Comparison of ENCODE assay signal across 10 cellular contexts in genomic region chr12:6346235-6346832, GRCh38. TPM values are rescaled to one million over a fixed set of nuclear protein-coding genes. Genes with fewer than 3 reads are reported as not detected.
DNase-seq lines count a peak whose midpoint lies in the region; ATAC-seq, FAIRE-seq and TF ChIP-seq lines count a peak whose summit lies in the region.
"Had no signal": no experiment of that assay in that cellular context is flagged by ENCODE, and none has a peak within 500 bp of the region (broad histone marks: within the 10 kb centered on the region; RNA-seq: fewer than 3 reads in every experiment).

No MANE protein-coding gene starts in this region.

- H3K9me3 ChIP-seq in Loucy (ENCODE audit: insufficient read depth, low read depth, low read length) = no peaks in the 10 kb centered on the region
- no peaks in the 10 kb centered on the region for H3K9me3 ChIP-seq in H1 (ENCODE audit: insufficient read depth in 2 of 2, low read depth in 1 of 2, low read length in 1 of 2)
- no peaks in the 10 kb centered on the region for H3K9me3 ChIP-seq in stomach smooth muscle (ENCODE audit: control insufficient read depth in 2 of 2, low read length in 2 of 2)
- no peaks in the 10 kb centered on the region for H3K9me3 ChIP-seq in MM.1S (replicated peaks; ENCODE audit: insufficient read depth, low read length)

- H3K36me3 ChIP-seq in Loucy (ENCODE audit: insufficient read depth, low read length) (no peaks in the 10 kb centered on the region), H1 (ENCODE audit: control insufficient read depth in 2 of 4, insufficient read depth in 4 of 4, low read length in 3 of 4) (peaks cover 6 to 30% (median 16%) of the 10 kb centered on the region in 4 experiments; a peak in 7 of 8 replicates), stomach smooth muscle (ENCODE audit: control insufficient read depth in 2 of 2, insufficient read depth in 2 of 2, low read length in 2 of 2) (no peaks in the 10 kb centered on the region), MM.1S (replicated peaks; ENCODE audit: insufficient read depth, low read length) (no peaks in the 10 kb centered on the region)

- H3K36me3 Mint-ChIP-seq in T-helper 2 cell treated with Interferon-gamma antibody and Interleukin-4, amounts not matched to agents 5 μg/mL and 100 μg/mL, for 36 hours (ENCODE audit: low read depth) = peaks cover under 1% of the 10 kb centered on the region

- POLR2A ChIA-PET in H1 (lab: Charles Lee; ENCODE audit: partially characterized antibody) = interaction anchor here (1.2 to 17.1 kb wide), 11 partner anchors 10 to 193 kb away, joined by 3 to 286 read pairs (median 7); partner anchors contain the start of genes SCNN1A and VAMP1

- no peak overlapping the region for H3K14ac ChIP-seq in H1 (ENCODE audit: insufficient read length)

- no peak for TF ChIP-seq EP300 in H1 (IDR thresholded peaks at IDR 0.05; ENCODE audit: borderline replicate concordance in 1 of 2, low read depth in 2 of 2, low read length in 2 of 2)

- H3K4me2 ChIP-seq in Loucy (ENCODE audit: low read depth, low read length, poor library complexity, severe bottlenecking) (peak overlapping the region; percentile 22), H1 (ENCODE audit: insufficient read depth in 1 of 2, low read depth in 2 of 2, low read length in 2 of 2) (no peak overlapping the region), MM.1S (ENCODE audit: low read depth, low read length) (no peak overlapping the region)

- 86% methylated on average over 5 of the region's 5 CpGs; no CpG with 5 or more reads in 1 of the 2 experiments for WGBS in H1 (ENCODE audit: extremely low coverage in 1 of 2, insufficient coverage in 1 of 2, insufficient read length in 1 of 2, insufficient replicate concordance in 2 of 2, low coverage in 1 of 2, low lambda C conversion rate in 2 of 2, missing lambda C conversion rate in 1 of 2), 2 experiments

- peaks cover 5% of the 10 kb centered on the region for H4K20me1 ChIP-seq in Loucy (ENCODE audit: insufficient read depth, low read length, poor library complexity, severe bottlenecking)
- no peaks in the 10 kb centered on the region for H4K20me1 ChIP-seq in H1 (replicated peaks in 1 of 2; ENCODE audit: control insufficient read depth in 1 of 2, insufficient read depth in 2 of 2, low read length in 2 of 2)
- H4K20me1 ChIP-seq in MM.1S (ENCODE audit: insufficient read depth, low read length) = no peaks in the 10 kb centered on the region

- H3K9me2 ChIP-seq in Loucy (replicated peaks; ENCODE audit: low read depth, low read length) (no peaks in the 10 kb centered on the region), MM.1S (replicated peaks; ENCODE audit: insufficient read depth, low read length) (no peaks in the 10 kb centered on the region)

- H3K18ac ChIP-seq in H1 (ENCODE audit: extremely low read depth, low read length) = no peak overlapping the region

- H3F3A ChIP-seq in Loucy (ENCODE audit: low read depth) = no peaks in the 10 kb centered on the region
- H3F3A ChIP-seq in MM.1S (ENCODE audit: insufficient read depth, low read length) = no peaks in the 10 kb centered on the region

- no peak overlapping the region for H2BK120ac ChIP-seq in H1 (replicated peaks; ENCODE audit: low read depth, low read length)

- H3K27me3 ChIP-seq in Loucy (ENCODE audit: insufficient read depth, low read length, poor library complexity, severe bottlenecking) = peaks cover 3% of the 10 kb centered on the region
- no peaks in the 10 kb centered on the region for H3K27me3 ChIP-seq in H1 (replicated peaks in 1 of 4; ENCODE audit: control insufficient read depth in 3 of 4, extremely low read depth in 1 of 4, insufficient read depth in 3 of 4, low read length in 3 of 4)
- no peaks in the 10 kb centered on the region for H3K27me3 ChIP-seq in stomach smooth muscle (ENCODE audit: control insufficient read depth in 1 of 2, insufficient read depth in 2 of 2, low read length in 2 of 2)
- no peaks in the 10 kb centered on the region for H3K27me3 ChIP-seq in MM.1S (replicated peaks; ENCODE audit: insufficient read depth, low read length)

- H3K27me3 Mint-ChIP-seq in T-helper 2 cell treated with Interferon-gamma antibody and Interleukin-4, amounts not matched to agents 5 μg/mL and 100 μg/mL, for 36 hours (ENCODE audit: low read depth) = no peaks in the 10 kb centered on the region

- H3K56ac ChIP-seq in H1 (replicated peaks; ENCODE audit: insufficient read length, low read depth, low read length) = no peak overlapping the region

- H3K27ac Mint-ChIP-seq in T-helper 2 cell treated with Interferon-gamma antibody and Interleukin-4, amounts not matched to agents 5 μg/mL and 100 μg/mL, for 36 hours = peak overlapping the region; percentile 56

- peaks cover 3% of the 10 kb centered on the region; the same call in 1 of the 2 replicates for H3K23me2 ChIP-seq in H1 (ENCODE audit: low read depth, low read length)

- no peak for ATAC-seq in HG02571 (IDR thresholded peaks at IDR 0.05; ENCODE audit: unreplicated experiment)

- no peak for DNase-seq in T-helper 2 cell treated with Interferon-gamma antibody and Interleukin-4, amounts not matched to agents 5 μg/mL and 100 μg/mL, for 36 hours (ENCODE audit: low spot score)
- DNase-seq in T-helper 2 cell (no peak), H1 (ENCODE audit: low read depth in 1 of 2, low spot score in 2 of 2) (no peak), ureter (ENCODE audit: low spot score) (no peak), MM.1S (no peak)
- DNase-seq: activated effector memory CD4-positive, alpha-beta T cell treated with Interleukin-2 at 50 U/mL for 16 hours; NCI-H187 treated with DMSO at 0.1 percent for 48 hours had no signal

- no peak overlapping the region for H4K91ac ChIP-seq in H1 (replicated peaks; ENCODE audit: insufficient read length, low read length)

- CTCF ChIA-PET in H1 (lab: Charles Lee; ENCODE audit: partially characterized antibody) = interaction anchor here (1.0 to 8.9 kb wide), 11 partner anchors 11 to 131 kb away, joined by 3 to 74 read pairs (median 5); partner anchors contain the start of gene SCNN1A

- H3K79me1 ChIP-seq in H1 (ENCODE audit: low read depth, low read length) = no peaks in the 10 kb centered on the region

- no peak overlapping the region for H4K5ac ChIP-seq in H1 (ENCODE audit: insufficient read length, low read depth, low read length)

- no peak for FAIRE-seq in H1 (lab: Jason Lieb, UNC)

- no peak overlapping the region for H2BK20ac ChIP-seq in H1 (ENCODE audit: low read length)

- peak overlapping the region; percentile 39; the same call in 1 of the 2 replicates for H2BK12ac ChIP-seq in H1 (ENCODE audit: low read depth, low read length)

- H2BK15ac ChIP-seq in H1 (ENCODE audit: low read length) = no peak overlapping the region

- no peak overlapping the region for H3K9ac ChIP-seq in Loucy (ENCODE audit: low read depth, low read length, poor library complexity, severe bottlenecking)
- no peak overlapping the region for H3K9ac ChIP-seq in H1 (replicated peaks in 1 of 4; ENCODE audit: extremely low read depth in 1 of 4, low read depth in 3 of 4, low read length in 3 of 4)
- H3K9ac ChIP-seq in stomach smooth muscle (ENCODE audit: low read length in 2 of 2) = peak overlapping the region in 1 of 2 donors; percentile 47
- H3K9ac ChIP-seq in MM.1S (ENCODE audit: low read length) = no peak overlapping the region

- H3K4me3 ChIP-seq in Loucy (ENCODE audit: low read length, poor library complexity, severe bottlenecking) = no peak overlapping the region
- H3K4me3 ChIP-seq in H1 (ENCODE audit: extremely low read depth in 1 of 4, insufficient read depth in 2 of 4, low read depth in 3 of 4, low read length in 4 of 4) = no peak overlapping the region
- no peak overlapping the region for H3K4me3 ChIP-seq in stomach smooth muscle (ENCODE audit: low read length in 2 of 2)
- no peak overlapping the region for H3K4me3 ChIP-seq in MM.1S (ENCODE audit: low read length)

- H3K79me2 ChIP-seq in Loucy (ENCODE audit: insufficient read depth, low read length) (peaks cover 17% of the 10 kb centered on the region), H1 (ENCODE audit: control insufficient read depth in 1 of 2, insufficient read depth in 2 of 2, low read length in 2 of 2) (peaks cover 4 to 8% of the 10 kb centered on the region in 2 experiments; a peak in 3 of 4 replicates), MM.1S (ENCODE audit: low read length) (peaks cover 15% of the 10 kb centered on the region)

- no peaks in the 10 kb centered on the region for H3K9me3 Mint-ChIP-seq in T-helper 2 cell treated with Interferon-gamma antibody and Interleukin-4, amounts not matched to agents 5 μg/mL and 100 μg/mL, for 36 hours

- no peak overlapping the region for H2AFZ ChIP-seq in Loucy (ENCODE audit: low read length)
- H2AFZ ChIP-seq in H1 (ENCODE audit: low read length) = no peak overlapping the region
- H2AFZ ChIP-seq in MM.1S (ENCODE audit: low read length) = no peak overlapping the region

- H3K4ac ChIP-seq in H1 (replicated peaks; ENCODE audit: insufficient read length, low read depth, low read length) = no peak overlapping the region

- H4K8ac ChIP-seq in H1 (ENCODE audit: extremely low read depth, insufficient read depth, low read length) = no peak overlapping the region

- H2AK5ac ChIP-seq in H1 (ENCODE audit: low read depth, low read length) = no peak overlapping the region

- peak in 1 of 2 experiments; percentile 21; a peak in 1 of 3 replicates for TF ChIP-seq POLR2A in H1 (IDR thresholded peaks at IDR 0.05; ENCODE audit: control extremely low read depth in 1 of 2, low read depth in 2 of 2, low read length in 2 of 2)

- H3K27ac ChIP-seq in H1 (ENCODE audit: low read depth, low read length) = no peak overlapping the region
- H3K27ac ChIP-seq in stomach smooth muscle (ENCODE audit: low read length) = peak overlapping the region; percentile 79
- H3K27ac ChIP-seq in MM.1S (ENCODE audit: low read length) = no peak overlapping the region

- peaks cover 41% of the 10 kb centered on the region for H3K4me1 Mint-ChIP-seq in T-helper 2 cell treated with Interferon-gamma antibody and Interleukin-4, amounts not matched to agents 5 μg/mL and 100 μg/mL, for 36 hours (ENCODE audit: low read depth)

- H3K4me1 ChIP-seq in Loucy (ENCODE audit: insufficient read depth, low read length, poor library complexity, severe bottlenecking) (peaks cover 57% of the 10 kb centered on the region), H1 (replicated peaks in 1 of 4; ENCODE audit: control insufficient read depth in 3 of 4, insufficient read depth in 4 of 4, low read length in 3 of 4) (peaks cover 3 to 13% (median 11%) of the 10 kb centered on the region in 4 experiments; a peak in 5 of 7 replicates), stomach smooth muscle (ENCODE audit: control insufficient read depth, insufficient read depth, low read length) (peaks cover 47% of the 10 kb centered on the region), MM.1S (ENCODE audit: low read length) (peaks cover 21% of the 10 kb centered on the region)

- H2BK5ac ChIP-seq in H1 (ENCODE audit: low read depth, low read length) = no peak overlapping the region

- no peak for TF ChIP-seq CTCF in Loucy (conservative IDR thresholded peaks at IDR 0.05; ENCODE audit: low read length)
- TF ChIP-seq CTCF in H1 (IDR thresholded peaks at IDR 0.05; ENCODE audit: control extremely low read depth in 1 of 3, insufficient read depth in 1 of 3, low read depth in 1 of 3, low read length in 3 of 3) = no peak
- TF ChIP-seq CTCF in MM.1S (IDR thresholded peaks at IDR 0.05; ENCODE audit: low read length) = no peak

- no peak overlapping the region for H3K23ac ChIP-seq in H1 (ENCODE audit: insufficient read length)

- H3K4me3 Mint-ChIP-seq in T-helper 2 cell treated with Interferon-gamma antibody and Interleukin-4, amounts not matched to agents 5 μg/mL and 100 μg/mL, for 36 hours = no peak overlapping the region

- TF ChIP-seq RAD21 in H1 (IDR thresholded peaks at IDR 0.05 in 1 of 2, conservative IDR thresholded peaks at IDR 0.05 in 1 of 2; ENCODE audit: low read depth in 2 of 2, low read length in 2 of 2) = no peak

RNA-seq across cellular contexts. Expression of gene TNFRSF1A, which starts 4.5 kb away (rescaled TPM):
- total RNA-seq in H1 (2021; fragmentation: NEBNext Ultra II Directional; extraction: Animal tissue kit (Norgen Biotek cat#: 25700)) = 42.1 and 45.8 TPM in 2 replicates
- polyA plus RNA-seq in H1 (2011; rRNA removed) = 28.7 and 48.7 TPM in 2 replicates
- 29.1 TPM for polyA plus RNA-seq in H1 (2011; cell fraction: cytosol; rRNA removed)
- 46.5 TPM for polyA plus RNA-seq in H1 (2011; cell fraction: nucleus; rRNA removed)
- 40.7 to 46.5 TPM (median 44.7 TPM) in 4 replicates for polyA plus RNA-seq in H1 (2012, experiment 1 of 2)
- 56.1 TPM for polyA plus RNA-seq in H1 (2012, experiment 2 of 2)
- 75.2 TPM for polyA plus RNA-seq in H1 (2013, experiment 1 of 2)
- polyA plus RNA-seq in H1 (2013, experiment 2 of 2) = 89.3 TPM
- 33.4 and 50.9 TPM in 2 replicates for polyA minus RNA-seq in H1 (2011; rRNA and poly(A)+ RNA removed)
- 28.5 TPM for polyA minus RNA-seq in H1 (2011; cell fraction: cytosol; rRNA and poly(A)+ RNA removed)
- polyA minus RNA-seq in H1 (2011; cell fraction: nucleus; rRNA and poly(A)+ RNA removed) = 29.2 TPM
- total RNA-seq in ureter = 177 TPM

RNA-seq across cellular contexts. Expression of gene SCNN1A, which starts 29.0 kb away (rescaled TPM):
- total RNA-seq in H1 (2021; fragmentation: NEBNext Ultra II Directional; extraction: Animal tissue kit (Norgen Biotek cat#: 25700)) = 85.5 and 89.0 TPM in 2 replicates
- polyA plus RNA-seq in H1 (2011; rRNA removed) = 156 and 192 TPM in 2 replicates
- polyA plus RNA-seq in H1 (2011; cell fraction: cytosol; rRNA removed) = 97.5 TPM
- polyA plus RNA-seq in H1 (2011; cell fraction: nucleus; rRNA removed) = 220 TPM
- polyA plus RNA-seq in H1 (2012, experiment 1 of 2) = 83.5 to 112 TPM (median 108 TPM) in 4 replicates
- 95.0 TPM for polyA plus RNA-seq in H1 (2012, experiment 2 of 2)
- 112 TPM for polyA plus RNA-seq in H1 (2013, experiment 1 of 2)
- 115 TPM for polyA plus RNA-seq in H1 (2013, experiment 2 of 2)
- 117 and 161 TPM in 2 replicates for polyA minus RNA-seq in H1 (2011; rRNA and poly(A)+ RNA removed)
- polyA minus RNA-seq in H1 (2011; cell fraction: cytosol; rRNA and poly(A)+ RNA removed) = 49.3 TPM
- 76.1 TPM for polyA minus RNA-seq in H1 (2011; cell fraction: nucleus; rRNA and poly(A)+ RNA removed)
- 63.8 TPM for total RNA-seq in ureter

RNA-seq across cellular contexts. Expression of gene PLEKHG6, which starts 35.9 kb away (rescaled TPM):
- 25.5 and 32.5 TPM in 2 replicates for total RNA-seq in H1 (2021; fragmentation: NEBNext Ultra II Directional; extraction: Animal tissue kit (Norgen Biotek cat#: 25700))
- 23.1 and 38.1 TPM in 2 replicates for polyA plus RNA-seq in H1 (2011; rRNA removed)
- 30.4 TPM for polyA plus RNA-seq in H1 (2011; cell fraction: cytosol; rRNA removed)
- 49.3 TPM for polyA plus RNA-seq in H1 (2011; cell fraction: nucleus; rRNA removed)
- 22.6 to 29.6 TPM (median 26.3 TPM) in 4 replicates for polyA plus RNA-seq in H1 (2012, experiment 1 of 2)
- polyA plus RNA-seq in H1 (2012, experiment 2 of 2) = 28.8 TPM
- polyA plus RNA-seq in H1 (2013, experiment 1 of 2) = 18.8 TPM
- 18.5 TPM for polyA plus RNA-seq in H1 (2013, experiment 2 of 2)
- 22.1 and 28.7 TPM in 2 replicates for polyA minus RNA-seq in H1 (2011; rRNA and poly(A)+ RNA removed)
- 17.8 TPM for polyA minus RNA-seq in H1 (2011; cell fraction: cytosol; rRNA and poly(A)+ RNA removed)
- 17.7 TPM for polyA minus RNA-seq in H1 (2011; cell fraction: nucleus; rRNA and poly(A)+ RNA removed)
- 59.7 TPM for total RNA-seq in ureter

RNA-seq across cellular contexts. Expression of gene LTBR, which starts 37.6 kb away (rescaled TPM):
- total RNA-seq in H1 (2021; fragmentation: NEBNext Ultra II Directional; extraction: Animal tissue kit (Norgen Biotek cat#: 25700)) = 6.3 and 6.7 TPM in 2 replicates
- polyA plus RNA-seq in H1 (2011; rRNA removed) = 5.1 and 9.2 TPM in 2 replicates
- 4.2 TPM for polyA plus RNA-seq in H1 (2011; cell fraction: cytosol; rRNA removed)
- 7.9 TPM for polyA plus RNA-seq in H1 (2011; cell fraction: nucleus; rRNA removed)
- polyA plus RNA-seq in H1 (2012, experiment 1 of 2) = 27.4 to 39.4 TPM (median 31.7 TPM) in 4 replicates
- polyA plus RNA-seq in H1 (2012, experiment 2 of 2) = 11.0 TPM
- 11.7 TPM for polyA plus RNA-seq in H1 (2013, experiment 1 of 2)
- polyA plus RNA-seq in H1 (2013, experiment 2 of 2) = 13.4 TPM
- 2.2 and 3.2 TPM in 2 replicates for polyA minus RNA-seq in H1 (2011; rRNA and poly(A)+ RNA removed)
- polyA minus RNA-seq in H1 (2011; cell fraction: cytosol; rRNA and poly(A)+ RNA removed) = 3.6 TPM
- 7.4 TPM for polyA minus RNA-seq in H1 (2011; cell fraction: nucleus; rRNA and poly(A)+ RNA removed)
- total RNA-seq in ureter = 167 TPM
